ENCODE assay signal across 10 cellular contexts in genomic region chr2:168583064-168583709, GRCh38.
A peak's percentile ranks its signal among the peaks of the same experiment; 100 is the strongest.
DNase-seq lines count a peak whose midpoint lies in the region; ATAC-seq, FAIRE-seq and TF ChIP-seq lines count a peak whose summit lies in the region.
"Had no signal": no experiment of that assay in that cellular context is flagged by ENCODE, and none has a peak within 500 bp of the region (broad histone marks: within the 10 kb centered on the region; RNA-seq: fewer than 3 reads in every experiment).

No MANE protein-coding gene starts in this region.

- no peak overlapping the region for H3K9ac ChIP-seq in kidney (ENCODE audit: low read length in 2 of 2)

- H3K4me1 Mint-ChIP-seq in activated CD4-positive, alpha-beta T cell treated with anti-CD3 and anti-CD28 coated beads for 36 hours, result peaks cover 50% of the 10 kb centered on the region

- no peak overlapping the region for H3K4me3 Mint-ChIP-seq in activated CD4-positive, alpha-beta T cell treated with anti-CD3 and anti-CD28 coated beads for 36 hours

- H3K36me3 Mint-ChIP-seq in activated CD4-positive, alpha-beta T cell treated with anti-CD3 and anti-CD28 coated beads for 36 hours (ENCODE audit: low read depth), result peaks cover 6% of the 10 kb centered on the region

- intact Hi-C loops in activated CD4-positive, alpha-beta T cell treated with anti-CD3 and anti-CD28 coated beads for 36 hours (cut with DNase I, micrococcal nuclease), result no loop called here
- intact Hi-C loops in stomach (cut with DNase I; ENCODE audit: low total_unique reads), result no loop called here
- intact Hi-C loops in kidney (cut with DNase I), result no loop called here

- H3K27ac ChIP-seq in stomach, result peak overlapping the region in 3 of 5 donors; percentile 52 to 62 (median 59)
- H3K27ac ChIP-seq in kidney (ENCODE audit: low read depth in 2 of 2, low read length in 2 of 2), result no peak overlapping the region

- FAIRE-seq in kidney (lab: Jason Lieb, UNC), result no peak

- DNase-seq in activated CD4-positive, alpha-beta T cell treated with anti-CD3 and anti-CD28 coated beads for 36 hours, result no peak
- DNase-seq in activated CD4-positive, alpha-beta T cell treated with anti-CD3 and anti-CD28 coated beads, Interleukin-2, amount 50 U/mL, for 48 hours, result no peak
- DNase-seq in dedifferentiated amniotic fluid mesenchymal stem cell (ENCODE audit: extremely low spot score), result peak; percentile 32
- DNase-seq in stomach, result no peak
- DNase-seq in NCI-H146 (lab: John Stamatoyannopoulos, UW), result no peak
- no peak for DNase-seq in kidney
- DNase-seq in NCI-H524 (lab: John Stamatoyannopoulos, UW), result no peak
- DNase-seq: upper lobe of left lung had no signal

- TF ChIP-seq CTCF in stomach (IDR thresholded peaks at IDR 0.05) (no peak), kidney (IDR thresholded peaks at IDR 0.05; ENCODE audit: borderline replicate concordance, extremely low read depth, insufficient read depth) (no peak)

- H3K4me1 ChIP-seq in stomach (peaks cover 13 to 46% (median 29%) of the 10 kb centered on the region in 4 donors), kidney (ENCODE audit: control insufficient read depth in 1 of 2, insufficient read depth in 1 of 2, low read depth in 1 of 2, low read length in 2 of 2) (no peaks in the 10 kb centered on the region)

- H3K27me3 Mint-ChIP-seq in activated CD4-positive, alpha-beta T cell treated with anti-CD3 and anti-CD28 coated beads for 36 hours, result no peaks in the 10 kb centered on the region

- CTCF ChIA-PET in activated CD4-positive, alpha-beta T cell treated with anti-CD3 and anti-CD28 coated beads for 36 hours (lab: Charles Lee), result interaction anchor here (0.9 to 1.0 kb wide), 2 partner anchors 9 to 10 kb away, joined by 3 read pairs; no protein-coding TSS in a partner anchor

- no peaks in the 10 kb centered on the region for H3K9me3 Mint-ChIP-seq in activated CD4-positive, alpha-beta T cell treated with anti-CD3 and anti-CD28 coated beads for 36 hours (ENCODE audit: low read depth)

- peak overlapping the region; percentile 8 for H3K27ac Mint-ChIP-seq in activated CD4-positive, alpha-beta T cell treated with anti-CD3 and anti-CD28 coated beads for 36 hours

- peak; percentile 53 for ATAC-seq in activated CD4-positive, alpha-beta T cell treated with anti-CD3 and anti-CD28 coated beads for 36 hours
- peak; percentile 46 for ATAC-seq in HG03196 (IDR thresholded peaks at IDR 0.05; ENCODE audit: unreplicated experiment)
- ATAC-seq: Panc1 had no signal

- no peaks in the 10 kb centered on the region for H3K9me3 ChIP-seq in stomach
- no peaks in the 10 kb centered on the region for H3K9me3 ChIP-seq in kidney (ENCODE audit: control insufficient read depth in 1 of 2, low read length in 2 of 2)
- H3K9me3 ChIP-seq: upper lobe of left lung had no signal

- no peak for TF ChIP-seq POLR2A in stomach (IDR thresholded peaks at IDR 0.05)

- H3K27me3 ChIP-seq in stomach, result no peaks in the 10 kb centered on the region
- H3K27me3 ChIP-seq: upper lobe of left lung had no signal

- H3K36me3 ChIP-seq in stomach, result no peaks in the 10 kb centered on the region
- no peaks in the 10 kb centered on the region for H3K36me3 ChIP-seq in kidney (ENCODE audit: control insufficient read depth in 1 of 2, insufficient read depth in 2 of 2, low read length in 2 of 2)
- H3K36me3 ChIP-seq: upper lobe of left lung had no signal

- POLR2A ChIA-PET in activated CD4-positive, alpha-beta T cell treated with anti-CD3 and anti-CD28 coated beads for 36 hours (lab: Charles Lee), result no interaction called here

- TF ChIP-seq EP300 in stomach (IDR thresholded peaks at IDR 0.05), result no peak

- H3K4me3 ChIP-seq in stomach (no peak overlapping the region), kidney (ENCODE audit: low read length in 2 of 2) (no peak overlapping the region)
- H3K4me3 ChIP-seq: upper lobe of left lung had no signal

- WGBS in stomach, 5 donors, result 71 to 82% (median 79%) methylated on average over 5 of the region's 5 CpGs

Comparison
In these comparisons a context has a peak if more than half of its experiments do, and no peak if none do; other contexts are left out.
1. H3K27ac ChIP-seq: peak in stomach (3 of 5); none in kidney (0 of 2).